In genomic region chr5:43150075-43150474, GRCh38 we compare ENCODE assay signal across 29 cellular contexts. TPM values are rescaled to one million over a fixed set of nuclear protein-coding genes. Genes with fewer than 3 reads are reported as not detected.
"Had no signal": no experiment of that assay in that cellular context is flagged by ENCODE, and none has a peak within 500 bp of the region (broad histone marks: within the 10 kb centered on the region; RNA-seq: fewer than 3 reads in every experiment).

No MANE protein-coding gene starts in this region.

- H3K36me3 ChIP-seq: breast epithelium had no signal

- H3K27ac ChIP-seq: ascending aorta, breast epithelium, coronary artery, dorsolateral prefrontal cortex had no signal

- H3K4me3 Mint-ChIP-seq: activated CD4-positive, alpha-beta memory T cell treated with anti-CD3 and anti-CD28 coated beads, Interleukin-2, amount 10 ng/mL, durations not matched to agents 7 days and 5 days; activated CD4-positive, alpha-beta T cell treated with anti-CD3 and anti-CD28 coated beads, Interleukin-2, amount 10 ng/mL, durations not matched to agents 7 days and 5 days; activated naive CD4-positive, alpha-beta T cell treated with anti-CD3 and anti-CD28 coated beads, Interleukin-2, amount 10 ng/mL, durations not matched to agents 7 days and 5 days; activated naive CD8-positive, alpha-beta T cell treated with anti-CD3 and anti-CD28 coated beads, Interleukin-2, amount 10 ng/mL, durations not matched to agents 7 days and 5 days; activated T-cell treated with anti-CD3 and anti-CD28 coated beads, Interleukin-2, amount 50 U/mL, for 24 hours; activated T-cell treated with anti-CD3 and anti-CD28 coated beads, Interleukin-2, amount 50 U/mL, for 72 hours; brain; central memory CD8-positive, alpha-beta T cell; dendritic cell treated with granulocyte-macrophage colony-stimulating factor and Interleukin-4, amounts not matched to agents 40 ng/mL and 50 ng/mL, for 4 days; endodermal cell; WTC11 had no signal

- H3K9me3 Mint-ChIP-seq: activated CD4-positive, alpha-beta memory T cell treated with anti-CD3 and anti-CD28 coated beads, Interleukin-2, amount 10 ng/mL, durations not matched to agents 7 days and 5 days; activated naive CD4-positive, alpha-beta T cell treated with anti-CD3 and anti-CD28 coated beads, Interleukin-2, amount 10 ng/mL, durations not matched to agents 7 days and 5 days; activated naive CD4-positive, alpha-beta T cell treated with anti-CD3 and anti-CD28 coated beads, Interleukin-2, amount 50 U/mL, for 72 hours; activated T-cell treated with anti-CD3 and anti-CD28 coated beads, Interleukin-2, amount 50 U/mL, for 24 hours; activated T-cell treated with anti-CD3 and anti-CD28 coated beads, Interleukin-2, amount 50 U/mL, for 72 hours; brain; central memory CD8-positive, alpha-beta T cell; dendritic cell treated with granulocyte-macrophage colony-stimulating factor and Interleukin-4, amounts not matched to agents 40 ng/mL and 50 ng/mL, for 4 days; endodermal cell; WTC11 had no signal

- H3K27me3 Mint-ChIP-seq: activated CD4-positive, alpha-beta memory T cell treated with anti-CD3 and anti-CD28 coated beads, Interleukin-2, amount 10 ng/mL, durations not matched to agents 7 days and 5 days; activated CD4-positive, alpha-beta T cell treated with anti-CD3 and anti-CD28 coated beads, Interleukin-2, amount 10 ng/mL, durations not matched to agents 7 days and 5 days; activated naive CD4-positive, alpha-beta T cell treated with anti-CD3 and anti-CD28 coated beads, Interleukin-2, amount 10 ng/mL, durations not matched to agents 7 days and 5 days; activated naive CD8-positive, alpha-beta T cell treated with anti-CD3 and anti-CD28 coated beads, Interleukin-2, amount 10 ng/mL, durations not matched to agents 7 days and 5 days; activated T-cell treated with anti-CD3 and anti-CD28 coated beads, Interleukin-2, amount 50 U/mL, for 24 hours; brain; central memory CD8-positive, alpha-beta T cell; dendritic cell treated with granulocyte-macrophage colony-stimulating factor and Interleukin-4, amounts not matched to agents 40 ng/mL and 50 ng/mL, for 4 days had no signal

- H3K9me3 ChIP-seq: ascending aorta, breast epithelium had no signal

- H3K4me1 Mint-ChIP-seq: activated naive CD4-positive, alpha-beta T cell treated with anti-CD3 and anti-CD28 coated beads, Interleukin-2, amount 10 ng/mL, durations not matched to agents 7 days and 5 days had no signal

- H3K4me3 ChIP-seq: ascending aorta, breast epithelium, coronary artery, dorsolateral prefrontal cortex had no signal

- DNase-seq: activated CD4-positive, alpha-beta memory T cell treated with anti-CD3 and anti-CD28 coated beads, Interleukin-2, amount 10 ng/mL, durations not matched to agents 7 days and 5 days; activated CD4-positive, alpha-beta T cell treated with anti-CD3 and anti-CD28 coated beads for 1 hour; activated CD4-positive, alpha-beta T cell treated with anti-CD3 and anti-CD28 coated beads for 4 hours; activated CD4-positive, alpha-beta T cell treated with anti-CD3 and anti-CD28 coated beads, Interleukin-2, amount 10 ng/mL, durations not matched to agents 7 days and 5 days; activated CD4-positive, alpha-beta T cell treated with anti-CD3 and anti-CD28 coated beads, Interleukin-2, amount 50 U/mL, for 4 hours; activated CD8-positive, alpha-beta memory T cell treated with anti-CD3 and anti-CD28 coated beads, Interleukin-2, amount 50 U/mL, for 48 hours; activated gamma-delta T cell; activated naive CD4-positive, alpha-beta T cell; activated naive CD4-positive, alpha-beta T cell treated with anti-CD3 and anti-CD28 coated beads, Interleukin-2, amount 10 ng/mL, durations not matched to agents 7 days and 5 days; activated naive CD8-positive, alpha-beta T cell treated with anti-CD3 and anti-CD28 coated beads, Interleukin-2, amount 10 ng/mL, durations not matched to agents 7 days and 5 days; activated T-cell treated with anti-CD3 and anti-CD28 coated beads for 4 hours; activated T-cell treated with anti-CD3 and anti-CD28 coated beads, Interleukin-2, amount 50 U/mL, for 24 hours; activated T-cell treated with anti-CD3 and anti-CD28 coated beads, Interleukin-2, amount 50 U/mL, for 72 hours; dorsolateral prefrontal cortex; effector memory CD4-positive, alpha-beta T cell; endodermal cell; foreskin fibroblast; head of caudate nucleus; T-helper 2 cell had no signal

- H3K27me3 ChIP-seq: ascending aorta, breast epithelium, dorsolateral prefrontal cortex had no signal

- FAIRE-seq: frontal cortex had no signal

- H3K4me1 ChIP-seq: breast epithelium had no signal

- ATAC-seq: activated naive CD4-positive, alpha-beta T cell treated with anti-CD3 and anti-CD28 coated beads, Interleukin-2, amount 50 U/mL, for 72 hours; activated T-cell treated with anti-CD3 and anti-CD28 coated beads, Interleukin-2, amount 50 U/mL, for 72 hours; esophagus mucosa; WTC11 had no signal

- H3K27ac Mint-ChIP-seq: activated CD4-positive, alpha-beta memory T cell treated with anti-CD3 and anti-CD28 coated beads, Interleukin-2, amount 10 ng/mL, durations not matched to agents 7 days and 5 days; activated CD4-positive, alpha-beta T cell treated with anti-CD3 and anti-CD28 coated beads, Interleukin-2, amount 10 ng/mL, durations not matched to agents 7 days and 5 days; activated naive CD4-positive, alpha-beta T cell treated with anti-CD3 and anti-CD28 coated beads, Interleukin-2, amount 10 ng/mL, durations not matched to agents 7 days and 5 days; activated naive CD4-positive, alpha-beta T cell treated with anti-CD3 and anti-CD28 coated beads, Interleukin-2, amount 50 U/mL, for 72 hours; activated naive CD8-positive, alpha-beta T cell treated with anti-CD3 and anti-CD28 coated beads, Interleukin-2, amount 10 ng/mL, durations not matched to agents 7 days and 5 days; activated T-cell treated with anti-CD3 and anti-CD28 coated beads, Interleukin-2, amount 50 U/mL, for 24 hours; activated T-cell treated with anti-CD3 and anti-CD28 coated beads, Interleukin-2, amount 50 U/mL, for 72 hours; dendritic cell treated with granulocyte-macrophage colony-stimulating factor and Interleukin-4, amounts not matched to agents 40 ng/mL and 50 ng/mL, for 4 days; endodermal cell; WTC11 had no signal

RNA-seq across cellular contexts. Expression of gene NIM1K, which starts 42.0 kb away (rescaled TPM):
- total RNA-seq: ascending aorta, endodermal cell, esophagus mucosa had no signal
